ENCODE assay signal across 13 cellular contexts in genomic region chr4:166816901-166817300, GRCh38.
DNase-seq lines count a peak whose midpoint lies in the region; ATAC-seq, FAIRE-seq and TF ChIP-seq lines count a peak whose summit lies in the region.
"Had no signal": no experiment of that assay in that cellular context is flagged by ENCODE, and none has a peak within 500 bp of the region (broad histone marks: within the 10 kb centered on the region; RNA-seq: fewer than 3 reads in every experiment).

No MANE protein-coding gene starts in this region.

- FAIRE-seq in GM12892 (lab: Jason Lieb, UNC) (peak; percentile 14), H1 (lab: Jason Lieb, UNC) (no peak)

- H4K20me1 ChIP-seq in H1 (replicated peaks in 1 of 2; ENCODE audit: control insufficient read depth in 1 of 2, insufficient read depth in 2 of 2, low read length in 2 of 2), result no peaks in the 10 kb centered on the region
- H4K20me1 ChIP-seq: BLaER1 had no signal

- no peak for TF ChIP-seq EP300 in H1 (IDR thresholded peaks at IDR 0.05; ENCODE audit: borderline replicate concordance in 1 of 2, low read depth in 2 of 2, low read length in 2 of 2)

- H3K4me1 ChIP-seq in H1 (replicated peaks in 1 of 4; ENCODE audit: control insufficient read depth in 3 of 4, insufficient read depth in 4 of 4, low read length in 3 of 4) (no peaks in the 10 kb centered on the region), heart left ventricle (no peaks in the 10 kb centered on the region)
- H3K4me1 ChIP-seq: BLaER1 had no signal

- H3K9ac ChIP-seq in H1 (replicated peaks in 1 of 4; ENCODE audit: extremely low read depth in 1 of 4, low read depth in 3 of 4, low read length in 3 of 4), result no peak overlapping the region
- H3K9ac ChIP-seq: BLaER1 had no signal

- no peak for ATAC-seq in heart left ventricle
- no peak for ATAC-seq in natural killer cell treated with Interleukin-12 subunit alpha and Interleukin-12 subunit beta and Interleukin-15 and Interleukin-18, amount 100 ng/mL, for 72 hours
- ATAC-seq: activated CD8-positive, alpha-beta memory T cell treated with anti-CD3 and anti-CD28 coated beads, Interleukin-2, amount 10 ng/mL, durations not matched to agents 7 days and 5 days had no signal

- CTCF ChIA-PET in H1 (lab: Charles Lee; ENCODE audit: partially characterized antibody), result no interaction called here

- H3K9me3 ChIP-seq in H1 (ENCODE audit: insufficient read depth in 2 of 2, low read depth in 1 of 2, low read length in 1 of 2), result no peaks in the 10 kb centered on the region
- H3K9me3 ChIP-seq in heart left ventricle, result peaks cover 0 to 9% (median 0%) of the 10 kb centered on the region in 12 donors
- H3K9me3 ChIP-seq: BLaER1 had no signal

- H3K4me2 ChIP-seq in H1 (ENCODE audit: insufficient read depth in 1 of 2, low read depth in 2 of 2, low read length in 2 of 2), result no peak overlapping the region
- H3K4me2 ChIP-seq: BLaER1 had no signal

- H3K23me2 ChIP-seq in H1 (ENCODE audit: low read depth, low read length), result no peaks in the 10 kb centered on the region

- no peak overlapping the region; the same call in 1 of the 2 replicates for H2BK20ac ChIP-seq in H1 (ENCODE audit: low read length)

- TF ChIP-seq CTCF in H1 (IDR thresholded peaks at IDR 0.05; ENCODE audit: control extremely low read depth in 1 of 3, insufficient read depth in 1 of 3, low read depth in 1 of 3, low read length in 3 of 3) (no peak), heart left ventricle (IDR thresholded peaks at IDR 0.05) (no peak)

- no peaks in the 10 kb centered on the region for H3K36me3 Mint-ChIP-seq in natural killer cell treated with Interleukin-12 subunit alpha and Interleukin-12 subunit beta and Interleukin-15 and Interleukin-18, amount 100 ng/mL, for 72 hours
- H3K36me3 Mint-ChIP-seq: activated CD8-positive, alpha-beta memory T cell treated with anti-CD3 and anti-CD28 coated beads, Interleukin-2, amount 10 ng/mL, durations not matched to agents 7 days and 5 days had no signal

- no peak overlapping the region for H4K5ac ChIP-seq in H1 (ENCODE audit: insufficient read length, low read depth, low read length)

- H3K79me1 ChIP-seq in H1 (ENCODE audit: low read depth, low read length), result no peaks in the 10 kb centered on the region

- H2BK5ac ChIP-seq in H1 (ENCODE audit: low read depth, low read length), result no peak overlapping the region

- H3K23ac ChIP-seq in H1 (ENCODE audit: insufficient read length), result no peak overlapping the region

- H3K18ac ChIP-seq in H1 (ENCODE audit: extremely low read depth, low read length), result no peak overlapping the region

- H3K36me3 ChIP-seq in H1 (ENCODE audit: control insufficient read depth in 2 of 4, insufficient read depth in 4 of 4, low read length in 3 of 4), result no peaks in the 10 kb centered on the region
- no peaks in the 10 kb centered on the region for H3K36me3 ChIP-seq in heart left ventricle
- H3K36me3 ChIP-seq: BLaER1 had no signal

- H2AFZ ChIP-seq in H1 (ENCODE audit: low read length), result 0 out of 2 replicates have a peak overlapping the region, but pooled peaks have one; percentile 51

- 92% methylated on average over 3 of the region's 3 CpGs; no CpG with 5 or more reads in 1 of the 2 experiments for WGBS in H1 (ENCODE audit: extremely low coverage in 1 of 2, insufficient coverage in 1 of 2, insufficient read length in 1 of 2, insufficient replicate concordance in 2 of 2, low coverage in 1 of 2, low lambda C conversion rate in 2 of 2, missing lambda C conversion rate in 1 of 2), 2 experiments
- 14 to 70% (median 45%) methylated on average over 3 of the region's 3 CpGs for WGBS in heart left ventricle, 4 donors

- no peak overlapping the region for H3K27ac ChIP-seq in H1 (ENCODE audit: low read depth, low read length)
- no peak overlapping the region for H3K27ac ChIP-seq in heart left ventricle
- H3K27ac ChIP-seq: BLaER1, HL-60 had no signal

- H3K79me2 ChIP-seq in H1 (ENCODE audit: control insufficient read depth in 1 of 2, insufficient read depth in 2 of 2, low read length in 2 of 2), result no peaks in the 10 kb centered on the region

- no peak overlapping the region for H3K4me3 ChIP-seq in H1 (ENCODE audit: extremely low read depth in 1 of 4, insufficient read depth in 2 of 4, low read depth in 3 of 4, low read length in 4 of 4)
- no peak overlapping the region for H3K4me3 ChIP-seq in heart left ventricle
- H3K4me3 ChIP-seq: BLaER1 had no signal

- intact Hi-C loops in heart left ventricle (cut with DNase I), result no loop called here

- H2BK12ac ChIP-seq in H1 (ENCODE audit: low read depth, low read length), result no peak overlapping the region

- peaks cover 12% of the 10 kb centered on the region for H3K9me3 Mint-ChIP-seq in natural killer cell treated with Interleukin-12 subunit alpha and Interleukin-12 subunit beta and Interleukin-15 and Interleukin-18, amount 100 ng/mL, for 72 hours

- no peak overlapping the region for H3K27ac Mint-ChIP-seq in natural killer cell treated with Interleukin-12 subunit alpha and Interleukin-12 subunit beta and Interleukin-15 and Interleukin-18, amount 100 ng/mL, for 72 hours
- H3K27ac Mint-ChIP-seq: activated CD8-positive, alpha-beta memory T cell treated with anti-CD3 and anti-CD28 coated beads, Interleukin-2, amount 10 ng/mL, durations not matched to agents 7 days and 5 days had no signal

- no peak overlapping the region for H3K14ac ChIP-seq in H1 (ENCODE audit: insufficient read length)

- no peaks in the 10 kb centered on the region for H3K27me3 Mint-ChIP-seq in natural killer cell treated with Interleukin-12 subunit alpha and Interleukin-12 subunit beta and Interleukin-15 and Interleukin-18, amount 100 ng/mL, for 72 hours
- H3K27me3 Mint-ChIP-seq: activated CD8-positive, alpha-beta memory T cell treated with anti-CD3 and anti-CD28 coated beads, Interleukin-2, amount 10 ng/mL, durations not matched to agents 7 days and 5 days had no signal

- no peak overlapping the region for H2BK120ac ChIP-seq in H1 (replicated peaks; ENCODE audit: low read depth, low read length)

- no peaks in the 10 kb centered on the region for H3K4me1 Mint-ChIP-seq in natural killer cell treated with Interleukin-12 subunit alpha and Interleukin-12 subunit beta and Interleukin-15 and Interleukin-18, amount 100 ng/mL, for 72 hours (ENCODE audit: low read depth in 2 of 2)
- H3K4me1 Mint-ChIP-seq: activated CD8-positive, alpha-beta memory T cell treated with anti-CD3 and anti-CD28 coated beads, Interleukin-2, amount 10 ng/mL, durations not matched to agents 7 days and 5 days had no signal

- TF ChIP-seq POLR2A in GM12892 (IDR thresholded peaks at IDR 0.05; ENCODE audit: low read depth, low read length), result no peak
- TF ChIP-seq POLR2A in H1 (IDR thresholded peaks at IDR 0.05; ENCODE audit: control extremely low read depth in 1 of 2, low read depth in 2 of 2, low read length in 2 of 2), result no peak
- no peak for TF ChIP-seq POLR2A in heart left ventricle (IDR thresholded peaks at IDR 0.05)

- TF ChIP-seq RAD21 in H1 (IDR thresholded peaks at IDR 0.05 in 1 of 2, conservative IDR thresholded peaks at IDR 0.05 in 1 of 2; ENCODE audit: low read depth in 2 of 2, low read length in 2 of 2), result no peak

- H4K91ac ChIP-seq in H1 (replicated peaks; ENCODE audit: insufficient read length, low read length), result no peak overlapping the region

- H3K4ac ChIP-seq in H1 (replicated peaks; ENCODE audit: insufficient read length, low read depth, low read length), result no peak overlapping the region

- no peak overlapping the region for H4K8ac ChIP-seq in H1 (ENCODE audit: extremely low read depth, insufficient read depth, low read length)

- DNase-seq in GM12892 (ENCODE audit: insufficient read length), result no peak
- peak; percentile 38 for DNase-seq in NCI-H2081 treated with DMSO at 0.1 percent for 48 hours (lab: John Stamatoyannopoulos, UW)
- DNase-seq in H1 (ENCODE audit: low read depth in 1 of 2, low spot score in 2 of 2), result no peak
- DNase-seq in pons (ENCODE audit: low spot score), result peak; percentile 71
- DNase-seq in activated effector memory CD4-positive, alpha-beta T cell treated with Interleukin-2 at 50 U/mL for 16 hours, result no peak
- no peak for DNase-seq in NCI-H524 treated with DMSO at 0.1 percent for 48 hours (lab: John Stamatoyannopoulos, UW)
- DNase-seq in heart left ventricle, result no peak
- no peak for DNase-seq in natural killer cell treated with Interleukin-12 subunit alpha and Interleukin-12 subunit beta and Interleukin-15 and Interleukin-18, amount 100 ng/mL, for 72 hours (ENCODE audit: low spot score)
- DNase-seq: activated CD8-positive, alpha-beta memory T cell treated with anti-CD3 and anti-CD28 coated beads, Interleukin-2, amount 10 ng/mL, durations not matched to agents 7 days and 5 days; activated naive CD4-positive, alpha-beta T cell; foreskin melanocyte had no signal

- no peak overlapping the region for H2AK5ac ChIP-seq in H1 (ENCODE audit: low read depth, low read length)

- POLR2A ChIA-PET in H1 (lab: Charles Lee; ENCODE audit: partially characterized antibody), result no interaction called here

- H3K4me3 Mint-ChIP-seq in natural killer cell treated with Interleukin-12 subunit alpha and Interleukin-12 subunit beta and Interleukin-15 and Interleukin-18, amount 100 ng/mL, for 72 hours, result no peak overlapping the region
- H3K4me3 Mint-ChIP-seq: activated CD8-positive, alpha-beta memory T cell treated with anti-CD3 and anti-CD28 coated beads, Interleukin-2, amount 10 ng/mL, durations not matched to agents 7 days and 5 days had no signal

- H3K27me3 ChIP-seq in H1 (replicated peaks in 1 of 4; ENCODE audit: control insufficient read depth in 3 of 4, extremely low read depth in 1 of 4, insufficient read depth in 3 of 4, low read length in 3 of 4), result no peaks in the 10 kb centered on the region
- H3K27me3 ChIP-seq in heart left ventricle, result no peaks in the 10 kb centered on the region
- H3K27me3 ChIP-seq: BLaER1 had no signal

- H3K56ac ChIP-seq in H1 (replicated peaks; ENCODE audit: insufficient read length, low read depth, low read length), result no peak overlapping the region

- H2BK15ac ChIP-seq in H1 (ENCODE audit: low read length), result no peak overlapping the region

TF ChIP-seq in H1, 55 proteins besides CTCF, POLR2A, EP300 and RAD21 (continues in another document):
- TF ChIP-seq EGR1 (IDR thresholded peaks at IDR 0.05; ENCODE audit: borderline replicate concordance, low read depth, low read length), result no peak
- no peak for TF ChIP-seq BACH1 (IDR thresholded peaks at IDR 0.05; ENCODE audit: low read length)
- no peak for TF ChIP-seq FOSL1 (IDR thresholded peaks at IDR 0.05; ENCODE audit: insufficient read depth, low read depth, low read length)
- TF ChIP-seq USF2 (IDR thresholded peaks at IDR 0.05; ENCODE audit: low read length), result no peak
- no peak for TF ChIP-seq CEBPB (IDR thresholded peaks at IDR 0.05; ENCODE audit: low read depth, low read length)
- no peak for TF ChIP-seq RNF2 (IDR thresholded peaks at IDR 0.05; ENCODE audit: borderline replicate concordance, low read depth, low read length, missing control alignments, poor library complexity, severe bottlenecking)

Comparison
In these comparisons a context has a peak if more than half of its experiments do, and no peak if none do; other contexts are left out.
1. DNase-seq: peak in NCI-H2081 treated with DMSO at 0.1 percent for 48 hours (single experiment) and pons (single experiment); none in GM12892 (single experiment), H1 (0 of 2), activated effector memory CD4-positive, alpha-beta T cell treated with Interleukin-2 at 50 U/mL for 16 hours (single experiment), NCI-H524 treated with DMSO at 0.1 percent for 48 hours (single experiment), heart left ventricle (0 of 5) and natural killer cell treated with Interleukin-12 subunit alpha and Interleukin-12 subunit beta and Interleukin-15 and Interleukin-18, amount 100 ng/mL, for 72 hours (single experiment).